Comparison of ENCODE assay signal across 8 cellular contexts in the genomic region with DNA sequence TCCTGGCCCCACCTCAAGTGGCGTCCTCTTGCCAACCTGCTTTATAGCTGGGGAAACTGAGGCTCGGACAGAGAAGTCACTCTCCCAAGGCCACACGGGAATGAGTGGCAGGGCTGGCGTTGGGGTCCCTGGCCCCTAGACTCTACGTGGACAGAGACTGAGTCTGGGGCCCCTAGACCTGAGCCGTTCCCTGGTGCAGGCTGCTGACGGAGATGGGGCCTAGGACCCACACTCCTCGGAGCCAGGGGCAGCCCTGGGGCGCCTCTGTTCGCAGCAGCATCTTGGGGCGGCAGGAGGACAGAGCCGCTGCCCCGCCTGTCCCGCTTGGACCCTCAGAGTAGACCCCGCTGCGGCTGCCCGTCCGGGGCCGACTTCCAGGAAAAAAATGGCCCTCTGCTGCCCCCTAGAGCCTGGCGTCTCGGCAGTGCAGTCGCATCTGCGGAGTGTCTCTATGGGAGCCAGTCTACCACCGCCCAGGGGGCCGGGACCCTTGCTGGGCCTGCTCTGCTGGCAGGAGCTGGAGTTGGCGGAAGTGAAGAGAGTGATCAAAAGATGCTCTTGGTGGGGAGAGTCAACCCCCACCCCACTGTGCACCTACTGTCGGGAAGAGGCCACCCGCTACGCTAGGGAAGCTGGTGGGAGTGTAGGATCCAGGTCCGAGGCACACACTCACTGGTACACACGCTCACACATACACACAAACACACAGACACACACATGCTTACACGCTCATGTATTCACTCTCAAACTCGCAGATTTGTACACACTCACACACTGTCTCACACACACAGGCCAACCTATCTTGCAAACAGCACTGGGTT.
DNase-seq lines count a peak whose midpoint lies in the region; ATAC-seq, FAIRE-seq and TF ChIP-seq lines count a peak whose summit lies in the region.

No MANE protein-coding gene starts in this region.

- CTCF ChIA-PET in HEK293 (lab: Yijun Ruan, JAX) (interaction anchor here (0.7 to 1.4 kb wide), 12 partner anchors 10 to 1105 kb away, joined by 3 to 6 read pairs (median 4); partner anchors contain the start of gene SORCS2), SK-N-SH (lab: Yijun Ruan, JAX) (interaction anchor here (0.7 to 4.4 kb wide), 51 partner anchors 9 to 587 kb away, joined by 3 to 41 read pairs (median 3); partner anchors contain the start of gene SORCS2)

- DNase-seq in SK-N-SH (peak; percentile 96), heart right ventricle (peak; percentile 54 to 72), small intestine (peak; percentile 20)
- peak in 1 of 2 donors; percentile 74 for DNase-seq in activated naive CD4-positive, alpha-beta T cell treated with anti-CD3 and anti-CD28 coated beads, Interleukin-2, amount 50 U/mL, for 72 hours (ENCODE audit: low spot score in 2 of 2)

- no peaks in the 10 kb centered on the region for H3K27me3 ChIP-seq in BLaER1 treated with 17β-estradiol and CSF1 and Interleukin-3, amounts not matched to agents 10 nM and 100 nM
- H3K27me3 ChIP-seq in SK-N-SH (ENCODE audit: insufficient read depth) (no peaks in the 10 kb centered on the region), heart right ventricle (peaks cover 0 to 25% (median 12%) of the 10 kb centered on the region in 7 donors), small intestine (ENCODE audit: control insufficient read depth in 2 of 2, insufficient read depth in 2 of 2, low read length in 2 of 2) (peaks cover 0 to 6% of the 10 kb centered on the region in 2 donors)

- peak; percentile 69 to 81 for ATAC-seq in activated naive CD4-positive, alpha-beta T cell treated with anti-CD3 and anti-CD28 coated beads, Interleukin-2, amount 50 U/mL, for 72 hours
- ATAC-seq in heart right ventricle (peak; percentile 44 to 82 (median 70)), GM18517 (IDR thresholded peaks at IDR 0.05; ENCODE audit: unreplicated experiment) (no peak), HG03460 (IDR thresholded peaks at IDR 0.05; ENCODE audit: unreplicated experiment) (no peak)

- peaks cover 6% of the 10 kb centered on the region for H3F3A ChIP-seq in SK-N-SH (replicated peaks; ENCODE audit: insufficient read depth)

- no peak overlapping the region for H3K27ac ChIP-seq in BLaER1 treated with 17β-estradiol and CSF1 and Interleukin-3, amounts not matched to agents 10 nM and 100 nM
- H3K27ac ChIP-seq in HEK293 (ENCODE audit: extremely low read depth, low read depth, low read length) (no peak overlapping the region), SK-N-SH (ENCODE audit: low read depth in 2 of 2, low read length in 1 of 2) (no peak overlapping the region), heart right ventricle (no peak overlapping the region), small intestine (ENCODE audit: low read depth in 1 of 2, low read length in 1 of 2) (no peak overlapping the region)

- H4K20me1 ChIP-seq in BLaER1 treated with 17β-estradiol and CSF1 and Interleukin-3, amounts not matched to agents 10 nM and 100 nM: peaks cover 0 to 15% (median 0%) of the 10 kb centered on the region in 11 experiments; a peak in 1 of 22 replicates
- H4K20me1 ChIP-seq in SK-N-SH (ENCODE audit: insufficient read depth): no peaks in the 10 kb centered on the region

- intact Hi-C loops in heart right ventricle (cut with DNase I): loop anchor here in 9 of 10 donors (2.0 to 10.0 kb wide), 8 partner anchors 255 to 527 kb away; partner anchors contain the start of gene SORCS2 (in 9 of the 9)

- POLR2A ChIA-PET in HEK293 (lab: Yijun Ruan, JAX): no interaction called here
- POLR2A ChIA-PET in SK-N-SH (lab: Yijun Ruan, JAX): no interaction called here

- no peaks in the 10 kb centered on the region for H3K9me2 ChIP-seq in SK-N-SH

- peak overlapping the region; percentile 44 to 87 (median 64); a peak in 21 of 22 replicates for H3K4me2 ChIP-seq in BLaER1 treated with 17β-estradiol and CSF1 and Interleukin-3, amounts not matched to agents 10 nM and 100 nM
- peak overlapping the region; percentile 37; the same call in 1 of the 2 replicates for H3K4me2 ChIP-seq in SK-N-SH

- FAIRE-seq in small intestine (lab: Jason Lieb, UNC): no peak

- no peak overlapping the region for H2AFZ ChIP-seq in SK-N-SH (ENCODE audit: low read depth)

- H3K36me3 ChIP-seq in BLaER1 treated with 17β-estradiol and CSF1 and Interleukin-3, amounts not matched to agents 10 nM and 100 nM: no peaks in the 10 kb centered on the region; a peak in 1 of 22 replicates
- H3K36me3 ChIP-seq in HEK293 (ENCODE audit: control insufficient read depth in 2 of 2, insufficient read depth in 1 of 2, low read length in 2 of 2) (no peaks in the 10 kb centered on the region), SK-N-SH (replicated peaks in 1 of 2; ENCODE audit: control insufficient read depth in 1 of 2, insufficient read depth in 2 of 2, low read length in 1 of 2) (no peaks in the 10 kb centered on the region), heart right ventricle (no peaks in the 10 kb centered on the region), small intestine (ENCODE audit: control insufficient read depth in 2 of 2, insufficient read depth in 2 of 2, low read length in 2 of 2) (no peaks in the 10 kb centered on the region)

- no peak overlapping the region for H3K4me3 ChIP-seq in BLaER1 treated with 17β-estradiol and CSF1 and Interleukin-3, amounts not matched to agents 10 nM and 100 nM
- no peak overlapping the region for H3K4me3 ChIP-seq in HEK293 (ENCODE audit: low read depth, low read length)
- peak overlapping the region in 1 of 2 experiments; percentile 15; a peak in 1 of 4 replicates for H3K4me3 ChIP-seq in SK-N-SH (ENCODE audit: low read depth in 2 of 2, low read length in 1 of 2)
- no peak overlapping the region for H3K4me3 ChIP-seq in heart right ventricle
- no peak overlapping the region for H3K4me3 ChIP-seq in small intestine (ENCODE audit: low read depth in 1 of 2, low read length in 2 of 2)

- H3K36me3 Mint-ChIP-seq in activated naive CD4-positive, alpha-beta T cell treated with anti-CD3 and anti-CD28 coated beads, Interleukin-2, amount 50 U/mL, for 72 hours: no peaks in the 10 kb centered on the region

- H3K4me1 ChIP-seq in BLaER1 treated with 17β-estradiol and CSF1 and Interleukin-3, amounts not matched to agents 10 nM and 100 nM: peaks cover 31 to 57% (median 48%) of the 10 kb centered on the region in 10 experiments
- no peaks in the 10 kb centered on the region for H3K4me1 ChIP-seq in HEK293 (ENCODE audit: control insufficient read depth, insufficient read depth, low read length)
- H3K4me1 ChIP-seq in SK-N-SH (ENCODE audit: control insufficient read depth in 1 of 2, insufficient read depth in 2 of 2, low read depth in 1 of 2, low read length in 1 of 2): no peaks in the 10 kb centered on the region; a peak in 1 of 4 replicates
- peaks cover 0 to 7% (median 4%) of the 10 kb centered on the region in 9 donors for H3K4me1 ChIP-seq in heart right ventricle
- H3K4me1 ChIP-seq in small intestine (ENCODE audit: control insufficient read depth in 2 of 2, insufficient read depth in 1 of 2, low read depth in 1 of 2, low read length in 1 of 2): no peaks in the 10 kb centered on the region

- H3K9ac ChIP-seq in BLaER1 treated with 17β-estradiol and CSF1 and Interleukin-3, amounts not matched to agents 10 nM and 100 nM: peak overlapping the region in 1 of 11 experiments; percentile 38; a peak in 3 of 22 replicates
- H3K9ac ChIP-seq in SK-N-SH: no peak overlapping the region

- H3K79me2 ChIP-seq in SK-N-SH (ENCODE audit: insufficient read depth): no peaks in the 10 kb centered on the region

- no peak for TF ChIP-seq EP300 in SK-N-SH (IDR thresholded peaks at IDR 0.05; ENCODE audit: borderline replicate concordance in 1 of 2, low read depth in 1 of 2, low read length in 1 of 2)

- peaks cover 6 to 8% of the 10 kb centered on the region in 2 donors for H3K9me3 Mint-ChIP-seq in activated naive CD4-positive, alpha-beta T cell treated with anti-CD3 and anti-CD28 coated beads, Interleukin-2, amount 50 U/mL, for 72 hours

- TF ChIP-seq CTCF in HEK293 (tag by site-specific recombination; IDR thresholded peaks at IDR 0.05) (peak; percentile 36; the same call in 1 of the 2 replicates), SK-N-SH (IDR thresholded peaks at IDR 0.05) (peak; percentile 90), heart right ventricle (IDR thresholded peaks at IDR 0.05) (peak; percentile 61 to 89 (median 85))

- peaks cover 0 to 4% (median 0%) of the 10 kb centered on the region in 11 experiments; a peak in 1 of 22 replicates for H3K9me3 ChIP-seq in BLaER1 treated with 17β-estradiol and CSF1 and Interleukin-3, amounts not matched to agents 10 nM and 100 nM (replicated peaks in 1 of 11)
- H3K9me3 ChIP-seq in HEK293 (ENCODE audit: control insufficient read depth, insufficient read depth, low read depth, low read length) (no peaks in the 10 kb centered on the region), SK-N-SH (no peaks in the 10 kb centered on the region), heart right ventricle (no peaks in the 10 kb centered on the region), small intestine (ENCODE audit: control insufficient read depth, low read depth) (no peaks in the 10 kb centered on the region)

- WGBS in SK-N-SH (ENCODE audit: low lambda C conversion rate): 34% methylated on average over 15 of the region's 33 CpGs
- WGBS in heart right ventricle, 2 donors: 24 to 25% methylated on average over 33 of the region's 33 CpGs
- WGBS in small intestine, 3 donors: 24 to 26% (median 26%) methylated on average over 28 to 33 of the region's 33 CpGs

- H3K27ac Mint-ChIP-seq in activated naive CD4-positive, alpha-beta T cell treated with anti-CD3 and anti-CD28 coated beads, Interleukin-2, amount 50 U/mL, for 72 hours: no peak overlapping the region

- peak; percentile 84 for TF ChIP-seq RAD21 in SK-N-SH (IDR thresholded peaks at IDR 0.05; ENCODE audit: low read length)

TF ChIP-seq in HEK293, 187 proteins besides CTCF, POLR2A, EP300 and RAD21:
- TF ChIP-seq GLIS1 (tag by site-specific recombination; IDR thresholded peaks at IDR 0.05) (peak; percentile 60), ZNF654 (tag by site-specific recombination; IDR thresholded peaks at IDR 0.05; ENCODE audit: low read depth) (peak; percentile 36; the same call in 1 of the 2 replicates), ZNF623 (tag by site-specific recombination; IDR thresholded peaks at IDR 0.05) (no peak), ZIC2 (tag by site-specific recombination; IDR thresholded peaks at IDR 0.05) (peak; percentile 92), ZNF423 (tag by site-specific recombination; IDR thresholded peaks at IDR 0.05) (peak; percentile 61), ZNF629 (tag by site-specific recombination; IDR thresholded peaks at IDR 0.05) (no peak)

TF ChIP-seq in SK-N-SH, 30 proteins besides CTCF, POLR2A, EP300 and RAD21:
- TF ChIP-seq SMC3 (IDR thresholded peaks at IDR 0.05; ENCODE audit: low read depth, low read length) (peak; percentile 76), GATA2 (CRISPR knock-in tag; IDR thresholded peaks at IDR 0.05) (no peak)
TF ChIP-seq in SK-N-SH: peak in this region for 1.

Comparison
In these comparisons a context has a peak if more than half of its experiments do, and no peak if none do; other contexts are left out.
1. CTCF ChIP-seq: peak in every context shown above with its lines; median percentile 90 in SK-N-SH; 85 in heart right ventricle; 36 in HEK293.
2. ATAC-seq: peak in activated naive CD4-positive, alpha-beta T cell treated with anti-CD3 and anti-CD28 coated beads, Interleukin-2, amount 50 U/mL, for 72 hours (2 of 2) and heart right ventricle (8 of 8); none in GM18517 (single experiment) and HG03460 (single experiment).